In the genomic region with DNA sequence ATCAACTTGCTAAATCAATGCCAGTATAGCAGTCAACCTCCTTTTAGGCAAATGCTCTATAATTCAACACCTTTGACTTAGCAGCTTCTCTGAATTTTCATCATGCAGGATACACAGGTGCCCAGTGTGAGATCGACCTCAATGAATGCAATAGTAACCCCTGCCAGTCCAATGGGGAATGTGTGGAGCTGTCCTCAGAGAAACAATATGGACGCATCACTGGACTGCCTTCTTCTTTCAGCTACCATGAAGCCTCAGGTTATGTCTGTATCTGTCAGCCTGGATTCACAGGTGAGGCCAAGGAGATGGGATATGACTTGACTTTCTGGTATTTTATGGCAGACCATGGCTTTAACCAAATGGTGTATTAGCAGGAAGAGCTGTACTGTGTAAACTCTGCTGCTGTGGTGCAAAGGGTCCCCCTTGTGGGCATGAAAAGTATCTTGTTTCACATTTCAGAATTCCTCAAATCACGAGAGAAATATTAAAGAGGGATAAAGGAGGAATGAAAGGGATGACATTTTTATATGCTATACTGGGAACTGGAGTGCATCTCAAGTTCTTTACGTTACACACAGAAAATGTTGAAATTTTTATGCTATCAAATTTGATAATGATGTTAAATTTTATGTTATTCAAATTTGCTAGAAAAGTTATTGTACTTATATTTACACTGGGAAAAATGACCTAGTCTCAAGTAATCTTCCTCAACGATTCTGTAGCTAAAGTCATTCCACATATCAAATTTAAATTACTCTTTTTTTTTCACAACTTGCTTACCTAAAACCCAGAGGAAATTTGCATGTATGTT, we compare ENCODE assay signal across 8 cellular contexts.
A peak's percentile ranks its signal among the peaks of the same experiment; 100 is the strongest.
DNase-seq lines count a peak whose midpoint lies in the region; ATAC-seq and TF ChIP-seq lines count a peak whose summit lies in the region.

No MANE protein-coding gene starts in this region.

- DNase-seq in COR-L47 (lab: John Stamatoyannopoulos, UW), result peak; percentile 55
- DNase-seq in NCI-H748 (lab: John Stamatoyannopoulos, UW; ENCODE audit: unreplicated experiment), result peak; percentile 64
- peak; percentile 63 for DNase-seq in astrocyte of the spinal cord (ENCODE audit: low read depth, low spot score)
- peak; percentile 45 for DNase-seq in iPS-NIHi11 (ENCODE audit: low spot score)
- DNase-seq in stromal cell of bone marrow (ENCODE audit: low read depth), result peak; percentile 25
- no peak for DNase-seq in OCI-M2 (lab: John Stamatoyannopoulos, UW; ENCODE audit: unreplicated experiment)

- ATAC-seq in GM18907 (IDR thresholded peaks at IDR 0.05; ENCODE audit: unreplicated experiment) (peak; percentile 54), HG03354 (IDR thresholded peaks at IDR 0.05; ENCODE audit: poor library complexity, severe bottlenecking, unreplicated experiment) (peak; percentile 69)

- in situ Hi-C loops in astrocyte of the spinal cord (cut with HindIII; ENCODE audit: low sequenced_read_pairs), result no loop called here

- no peak overlapping the region for H3K4me3 ChIP-seq in astrocyte of the spinal cord (ENCODE audit: low read depth, low read length)

- TF ChIP-seq CTCF in astrocyte of the spinal cord (IDR thresholded peaks at IDR 0.05; ENCODE audit: low read depth, low read length), result peak; percentile 69
